28 cellular contexts compared by ENCODE assay signal in the genomic region with DNA sequence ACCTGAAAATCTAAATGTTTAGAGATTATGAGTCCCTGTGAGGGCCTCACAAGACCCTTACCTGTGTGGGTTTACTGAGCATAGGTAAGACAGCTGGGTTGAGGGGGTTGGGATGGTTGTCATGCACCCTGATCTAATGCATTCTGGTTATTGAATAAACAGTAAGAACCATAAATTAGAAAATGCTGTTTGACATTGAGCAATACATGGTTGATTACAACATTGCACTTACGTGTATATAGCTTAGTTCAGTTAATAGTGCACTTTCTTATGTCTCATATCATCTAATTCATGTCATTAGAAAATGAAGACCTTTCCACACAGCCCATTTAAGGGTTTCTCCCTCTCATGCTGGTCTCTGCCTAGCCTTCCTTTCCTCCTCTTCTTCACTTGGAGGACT.
DNase-seq lines count a peak whose midpoint lies in the region; ATAC-seq, FAIRE-seq and TF ChIP-seq lines count a peak whose summit lies in the region.
"Had no signal": no experiment of that assay in that cellular context is flagged by ENCODE, and none has a peak within 500 bp of the region (broad histone marks: within the 10 kb centered on the region; RNA-seq: fewer than 3 reads in every experiment).

No MANE protein-coding gene starts in this region.

- BruUV-seq in IMR-90 (replicated peaks; lab: Mats Ljungman, UMichigan) = no TSS peak
- no TSS peak for BruUV-seq in K562 (replicated peaks; lab: Mats Ljungman, UMichigan)

- POLR2A ChIA-PET in IMR-90 (lab: Charles Lee; ENCODE audit: unreplicated experiment) = no interaction called here
- POLR2A ChIA-PET in K562 (lab: Yijun Ruan, JAX) = interaction anchor here (1.5 kb wide), 1 partner anchor 32 kb away, joined by 3 read pairs; no protein-coding TSS in a partner anchor
- POLR2A ChIA-PET in activated CD4-positive, alpha-beta memory T cell treated with anti-CD3 and anti-CD28 coated beads, Interleukin-2, amount 10 ng/mL, durations not matched to agents 7 days and 5 days (lab: Charles Lee) = no interaction called here

- no peak overlapping the region for H4K8ac ChIP-seq in IMR-90 (ENCODE audit: low read depth in 2 of 2, low read length in 2 of 2)

- H3K27me3 ChIP-seq in IMR-90 (ENCODE audit: control insufficient read depth, insufficient read depth, low read length) = no peaks in the 10 kb centered on the region; the same call in 1 of the 2 replicates
- H3K27me3 ChIP-seq in K562 (ENCODE audit: control insufficient read depth in 2 of 2, insufficient read depth in 2 of 2, low read length in 2 of 2) = peaks cover 11 to 18% of the 10 kb centered on the region in 2 experiments
- H3K27me3 ChIP-seq: MG63 had no signal

- no peak overlapping the region for H3K18ac ChIP-seq in IMR-90 (ENCODE audit: low read depth, low read length)

- no peak overlapping the region for H3K4me3 Mint-ChIP-seq in activated CD4-positive, alpha-beta memory T cell treated with anti-CD3 and anti-CD28 coated beads, Interleukin-2, amount 10 ng/mL, durations not matched to agents 7 days and 5 days
- H3K4me3 Mint-ChIP-seq: B cell; CD8-positive, alpha-beta T cell had no signal

- FAIRE-seq in K562 (lab: Jason Lieb, UNC) = no peak
- FAIRE-seq: A549, GM12892, GM19239, H1 had no signal

- H3K23ac ChIP-seq in IMR-90 (ENCODE audit: low read depth, low read length) = no peak overlapping the region

- no peak overlapping the region for H2AK5ac ChIP-seq in IMR-90 (ENCODE audit: low read depth, low read length)

- no peak overlapping the region for H3K4me3 ChIP-seq in IMR-90 (ENCODE audit: insufficient read depth, low read depth, low read length)
- no peak overlapping the region for H3K4me3 ChIP-seq in K562
- H3K4me3 ChIP-seq: A549, MG63, PC-9, SJSA1 had no signal

- H2BK5ac ChIP-seq in IMR-90 (ENCODE audit: low read depth, low read length, poor library complexity, severe bottlenecking) = no peak overlapping the region

- H3K9me1 ChIP-seq in IMR-90 (ENCODE audit: insufficient read depth, low read length) (no peaks in the 10 kb centered on the region), K562 (ENCODE audit: control insufficient read depth, insufficient read depth, low read length) (no peaks in the 10 kb centered on the region)

- TF ChIP-seq EP300 in K562 (IDR thresholded peaks at IDR 0.05; ENCODE audit: low read length) = no peak

- no peak overlapping the region for H4K5ac ChIP-seq in IMR-90 (ENCODE audit: low read depth, low read length)

- no peak overlapping the region for H3K56ac ChIP-seq in IMR-90 (ENCODE audit: extremely low read depth, insufficient read depth, low read length)

- no peaks in the 10 kb centered on the region for H3K9me3 ChIP-seq in IMR-90 (ENCODE audit: control insufficient read depth, insufficient read depth, low read length)
- no peaks in the 10 kb centered on the region for H3K9me3 ChIP-seq in K562 (replicated peaks; ENCODE audit: control insufficient read depth, insufficient read depth, low read depth, low read length)
- H3K9me3 ChIP-seq: A549, MG63, SJSA1 had no signal

- H2BK15ac ChIP-seq in IMR-90 (ENCODE audit: low read depth, low read length) = no peak overlapping the region

- H3K79me1 ChIP-seq in IMR-90 (ENCODE audit: low read depth in 1 of 2, low read length in 2 of 2) = no peaks in the 10 kb centered on the region

- DNase-seq in AML-193 (lab: John Stamatoyannopoulos, UW) = peak; percentile 62 to 76
- DNase-seq in IMR-90 = no peak
- no peak for DNase-seq in K562 (ENCODE audit: extremely low read depth in 1 of 4, low spot score in 3 of 4)
- peak; percentile 2 for DNase-seq in iris pigment epithelial cell (ENCODE audit: low read depth)
- no peak for DNase-seq in activated CD4-positive, alpha-beta memory T cell treated with anti-CD3 and anti-CD28 coated beads, Interleukin-2, amount 10 ng/mL, durations not matched to agents 7 days and 5 days
- no peak for DNase-seq in activated CD8-positive, alpha-beta memory T cell treated with anti-CD3 and anti-CD28 coated beads, Interleukin-2, amount 50 U/mL, for 48 hours
- no peak for DNase-seq in NCI-H2227 (lab: John Stamatoyannopoulos, UW; ENCODE audit: unreplicated experiment)
- DNase-seq: CD8-positive, alpha-beta T cell; DMS 273 treated with DMSO at 0.1 percent for 48 hours; DMS79 treated with DMSO at 0.1 percent for 48 hours; HCEC 1CT; KBM-7; MG63; NCI-H1105; NCI-H1436 treated with DMSO at 0.1 percent for 48 hours; NCI-H187 treated with DMSO at 0.1 percent for 48 hours; NCI-H2171 treated with DMSO at 0.1 percent for 48 hours; NCI-H524; NCI-H774; PC-9; Right ventricle myocardium superior had no signal

- H3K27ac Mint-ChIP-seq in activated CD4-positive, alpha-beta memory T cell treated with anti-CD3 and anti-CD28 coated beads, Interleukin-2, amount 10 ng/mL, durations not matched to agents 7 days and 5 days = no peak overlapping the region
- H3K27ac Mint-ChIP-seq: B cell; CD8-positive, alpha-beta T cell had no signal

- H3K9me3 Mint-ChIP-seq in activated CD4-positive, alpha-beta memory T cell treated with anti-CD3 and anti-CD28 coated beads, Interleukin-2, amount 10 ng/mL, durations not matched to agents 7 days and 5 days = no peaks in the 10 kb centered on the region
- H3K9me3 Mint-ChIP-seq: CD8-positive, alpha-beta T cell had no signal

- intact Hi-C loops in IMR-90 (cut with micrococcal nuclease) (no loop called here), K562 (cut with micrococcal nuclease) (no loop called here)

- no peak overlapping the region for H2BK20ac ChIP-seq in IMR-90 (ENCODE audit: low read depth, low read length)

- H3K4me2 ChIP-seq in IMR-90 (ENCODE audit: low read depth, low read length) (no peak overlapping the region), K562 (ENCODE audit: insufficient read depth, low read length) (no peak overlapping the region)
- H3K4me2 ChIP-seq: A549, PC-9 had no signal

- no peak for TF ChIP-seq CTCF in IMR-90 (conservative IDR thresholded peaks at IDR 0.05; ENCODE audit: low read depth, low read length)
- TF ChIP-seq CTCF in K562 (IDR thresholded peaks at IDR 0.05 in 2 of 3, conservative IDR thresholded peaks at IDR 0.05 in 1 of 3; ENCODE audit: insufficient read depth in 2 of 3, low read depth in 1 of 3, low read length in 3 of 3) = no peak

- TF ChIP-seq RAD21 in IMR-90 (IDR thresholded peaks at IDR 0.05; ENCODE audit: low read length) (no peak), K562 (CRISPR knock-in tag; conservative IDR thresholded peaks at IDR 0.05 in 1 of 2, IDR thresholded peaks at IDR 0.05 in 1 of 2) (no peak)

- H3K79me2 ChIP-seq in K562 (ENCODE audit: control insufficient read depth, insufficient read depth, low read length) = no peaks in the 10 kb centered on the region

- no peak overlapping the region for H4K91ac ChIP-seq in IMR-90 (ENCODE audit: insufficient read depth, low read depth, low read length)

- dilution Hi-C loops in IMR-90 (cut with HindIII; ENCODE audit: low sequenced_read_pairs, unreplicated experiment) = no loop called here

- no peaks in the 10 kb centered on the region for H3K4me1 Mint-ChIP-seq in activated CD4-positive, alpha-beta memory T cell treated with anti-CD3 and anti-CD28 coated beads, Interleukin-2, amount 10 ng/mL, durations not matched to agents 7 days and 5 days
- H3K4me1 Mint-ChIP-seq: B cell had no signal

- H2AK9ac ChIP-seq in IMR-90 (replicated peaks; ENCODE audit: low read depth, low read length, poor library complexity) = no peak overlapping the region

- no peak overlapping the region for H3K4ac ChIP-seq in IMR-90 (ENCODE audit: low read depth, low read length)

- no peak overlapping the region for H2AFZ ChIP-seq in IMR-90 (replicated peaks; ENCODE audit: low read length, poor library complexity)
- no peak overlapping the region for H2AFZ ChIP-seq in K562 (ENCODE audit: low read depth, low read length)
- H2AFZ ChIP-seq: PC-9 had no signal

- H3K4me1 ChIP-seq in IMR-90 (ENCODE audit: control insufficient read depth, insufficient read depth, low read length) (no peaks in the 10 kb centered on the region), K562 (replicated peaks in 1 of 2; ENCODE audit: control insufficient read depth in 2 of 2, insufficient read depth in 2 of 2, low read length in 2 of 2) (no peaks in the 10 kb centered on the region)
- H3K4me1 ChIP-seq: A549, SJSA1 had no signal

- no peaks in the 10 kb centered on the region for H3K36me3 Mint-ChIP-seq in activated CD4-positive, alpha-beta memory T cell treated with anti-CD3 and anti-CD28 coated beads, Interleukin-2, amount 10 ng/mL, durations not matched to agents 7 days and 5 days (ENCODE audit: low read depth)
- H3K36me3 Mint-ChIP-seq: CD8-positive, alpha-beta T cell had no signal

- no CpG with 5 or more reads among the region's 1 CpG for WGBS in IMR-90 (ENCODE audit: extremely low coverage in 2 of 2, insufficient read length in 1 of 2), 2 experiments
- WGBS in K562 (ENCODE audit: insufficient coverage, low coverage, missing lambda C conversion rate) = 4% methylated on average over 1 of the region's 1 CpG

- ATAC-seq in IMR-90 (ENCODE audit: low read depth) = no peak
- no peak for ATAC-seq in K562
- ATAC-seq: A549; CD8-positive, alpha-beta T cell had no signal

- H2BK120ac ChIP-seq in IMR-90 (ENCODE audit: low read depth, low read length) = no peak overlapping the region

- in situ Hi-C loops in IMR-90 (cut with MboI; ENCODE audit: low sequenced_read_pairs) (no loop called here), K562 (cut with MboI) (no loop called here)

- H3K14ac ChIP-seq in IMR-90 (replicated peaks; ENCODE audit: low read depth, low read length) = no peak overlapping the region

- H3K27me3 Mint-ChIP-seq in activated CD4-positive, alpha-beta memory T cell treated with anti-CD3 and anti-CD28 coated beads, Interleukin-2, amount 10 ng/mL, durations not matched to agents 7 days and 5 days = no peaks in the 10 kb centered on the region

- H3K27ac ChIP-seq in IMR-90 (ENCODE audit: insufficient read depth, low read length) (no peak overlapping the region), K562 (ENCODE audit: extremely low read depth, low read depth, low read length) (no peak overlapping the region)
- H3K27ac ChIP-seq: A549, C4-2B, PC-9, SJSA1 had no signal

- CTCF ChIA-PET in IMR-90 (lab: Yijun Ruan, JAX) = no interaction called here
- CTCF ChIA-PET in K562 (lab: Yijun Ruan, JAX; ENCODE audit: low intra/inter-chr PET ratio) = no interaction called here
- CTCF ChIA-PET in activated CD4-positive, alpha-beta memory T cell treated with anti-CD3 and anti-CD28 coated beads, Interleukin-2, amount 10 ng/mL, durations not matched to agents 7 days and 5 days (lab: Charles Lee) = no interaction called here

- H3K36me3 ChIP-seq in IMR-90 (ENCODE audit: control insufficient read depth, insufficient read depth, low read length) = no peaks in the 10 kb centered on the region
- H3K36me3 ChIP-seq in K562 (ENCODE audit: control insufficient read depth, insufficient read depth, low read length) = no peaks in the 10 kb centered on the region
- H3K36me3 ChIP-seq: MG63, SJSA1 had no signal

- no peak for TF ChIP-seq POLR2A in IMR-90 (IDR thresholded peaks at IDR 0.05; ENCODE audit: low read depth, low read length)
- TF ChIP-seq POLR2A in K562 (conservative IDR thresholded peaks at IDR 0.05) = no peak

- H3K9ac ChIP-seq in IMR-90 (ENCODE audit: low read depth, low read length) (no peak overlapping the region), K562 (ENCODE audit: insufficient read depth in 1 of 2, low read depth in 2 of 2, low read length in 2 of 2) (no peak overlapping the region)

- H4K20me1 ChIP-seq in IMR-90 (ENCODE audit: insufficient read depth, low read length) (no peaks in the 10 kb centered on the region), K562 (replicated peaks; ENCODE audit: control insufficient read depth, insufficient read depth, low read length) (no peaks in the 10 kb centered on the region)

Comparison
In these comparisons a context has a peak if more than half of its experiments do, and no peak if none do; other contexts are left out.
1. DNase-seq: peak in AML-193 (2 of 2) and iris pigment epithelial cell (single experiment); none in IMR-90 (single experiment), K562 (0 of 4), activated CD4-positive, alpha-beta memory T cell treated with anti-CD3 and anti-CD28 coated beads, Interleukin-2, amount 10 ng/mL, durations not matched to agents 7 days and 5 days (single experiment), activated CD8-positive, alpha-beta memory T cell treated with anti-CD3 and anti-CD28 coated beads, Interleukin-2, amount 50 U/mL, for 48 hours (single experiment) and NCI-H2227 (single experiment).